1 cellular context compared by ENCODE assay signal in the genomic region with DNA sequence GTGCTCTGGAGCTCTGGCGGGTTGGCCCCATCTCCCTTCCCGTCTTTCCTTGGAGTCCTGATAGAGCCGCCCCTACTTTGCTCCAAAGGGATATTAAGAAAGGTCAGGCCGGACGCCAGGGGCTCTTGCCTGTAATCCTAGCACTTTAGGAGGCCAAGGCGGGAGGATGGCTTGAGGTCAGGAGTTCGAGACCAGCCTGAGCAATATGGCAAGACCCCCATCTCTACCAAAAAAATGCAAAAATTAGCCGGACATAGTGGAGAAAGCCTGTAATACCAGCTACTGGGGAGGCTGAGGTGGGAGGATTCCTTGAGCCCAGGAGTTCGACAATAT.
TF ChIP-seq lines count a peak whose summit lies in the region.

No MANE protein-coding gene starts in this region.

TF ChIP-seq in WTC11, 78 proteins besides CTCF, POLR2A, EP300 and RAD21 (continued from another document):
- TF ChIP-seq, protein P1, sequence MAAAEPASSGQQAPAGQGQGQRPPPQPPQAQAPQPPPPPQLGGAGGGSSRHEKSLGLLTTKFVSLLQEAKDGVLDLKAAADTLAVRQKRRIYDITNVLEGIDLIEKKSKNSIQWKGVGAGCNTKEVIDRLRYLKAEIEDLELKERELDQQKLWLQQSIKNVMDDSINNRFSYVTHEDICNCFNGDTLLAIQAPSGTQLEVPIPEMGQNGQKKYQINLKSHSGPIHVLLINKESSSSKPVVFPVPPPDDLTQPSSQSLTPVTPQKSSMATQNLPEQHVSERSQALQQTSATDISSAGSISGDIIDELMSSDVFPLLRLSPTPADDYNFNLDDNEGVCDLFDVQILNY (CRISPR knock-in tag; IDR thresholded peaks at IDR 0.05): no peak
- no peak for TF ChIP-seq MXD4 (CRISPR knock-in tag; IDR thresholded peaks at IDR 0.05; ENCODE audit: borderline replicate concordance)
- TF ChIP-seq, protein P2, sequence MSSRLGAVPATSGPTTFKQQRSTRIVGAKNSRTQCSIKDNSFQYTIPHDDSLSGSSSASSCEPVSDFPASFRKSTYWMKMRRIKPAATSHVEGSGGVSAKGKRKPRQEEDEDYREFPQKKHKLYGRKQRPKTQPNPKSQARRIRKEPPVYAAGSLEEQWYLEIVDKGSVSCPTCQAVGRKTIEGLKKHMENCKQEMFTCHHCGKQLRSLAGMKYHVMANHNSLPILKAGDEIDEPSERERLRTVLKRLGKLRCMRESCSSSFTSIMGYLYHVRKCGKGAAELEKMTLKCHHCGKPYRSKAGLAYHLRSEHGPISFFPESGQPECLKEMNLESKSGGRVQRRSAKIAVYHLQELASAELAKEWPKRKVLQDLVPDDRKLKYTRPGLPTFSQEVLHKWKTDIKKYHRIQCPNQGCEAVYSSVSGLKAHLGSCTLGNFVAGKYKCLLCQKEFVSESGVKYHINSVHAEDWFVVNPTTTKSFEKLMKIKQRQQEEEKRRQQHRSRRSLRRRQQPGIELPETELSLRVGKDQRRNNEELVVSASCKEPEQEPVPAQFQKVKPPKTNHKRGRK (CRISPR knock-in tag; IDR thresholded peaks at IDR 0.05; ENCODE audit: borderline replicate concordance): no peak
- TF ChIP-seq, protein P3, sequence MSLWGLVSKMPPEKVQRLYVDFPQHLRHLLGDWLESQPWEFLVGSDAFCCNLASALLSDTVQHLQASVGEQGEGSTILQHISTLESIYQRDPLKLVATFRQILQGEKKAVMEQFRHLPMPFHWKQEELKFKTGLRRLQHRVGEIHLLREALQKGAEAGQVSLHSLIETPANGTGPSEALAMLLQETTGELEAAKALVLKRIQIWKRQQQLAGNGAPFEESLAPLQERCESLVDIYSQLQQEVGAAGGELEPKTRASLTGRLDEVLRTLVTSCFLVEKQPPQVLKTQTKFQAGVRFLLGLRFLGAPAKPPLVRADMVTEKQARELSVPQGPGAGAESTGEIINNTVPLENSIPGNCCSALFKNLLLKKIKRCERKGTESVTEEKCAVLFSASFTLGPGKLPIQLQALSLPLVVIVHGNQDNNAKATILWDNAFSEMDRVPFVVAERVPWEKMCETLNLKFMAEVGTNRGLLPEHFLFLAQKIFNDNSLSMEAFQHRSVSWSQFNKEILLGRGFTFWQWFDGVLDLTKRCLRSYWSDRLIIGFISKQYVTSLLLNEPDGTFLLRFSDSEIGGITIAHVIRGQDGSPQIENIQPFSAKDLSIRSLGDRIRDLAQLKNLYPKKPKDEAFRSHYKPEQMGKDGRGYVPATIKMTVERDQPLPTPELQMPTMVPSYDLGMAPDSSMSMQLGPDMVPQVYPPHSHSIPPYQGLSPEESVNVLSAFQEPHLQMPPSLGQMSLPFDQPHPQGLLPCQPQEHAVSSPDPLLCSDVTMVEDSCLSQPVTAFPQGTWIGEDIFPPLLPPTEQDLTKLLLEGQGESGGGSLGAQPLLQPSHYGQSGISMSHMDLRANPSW (CRISPR knock-in tag; conservative IDR thresholded peaks at IDR 0.05; ENCODE audit: low read depth): no peak
- TF ChIP-seq, protein P4, sequence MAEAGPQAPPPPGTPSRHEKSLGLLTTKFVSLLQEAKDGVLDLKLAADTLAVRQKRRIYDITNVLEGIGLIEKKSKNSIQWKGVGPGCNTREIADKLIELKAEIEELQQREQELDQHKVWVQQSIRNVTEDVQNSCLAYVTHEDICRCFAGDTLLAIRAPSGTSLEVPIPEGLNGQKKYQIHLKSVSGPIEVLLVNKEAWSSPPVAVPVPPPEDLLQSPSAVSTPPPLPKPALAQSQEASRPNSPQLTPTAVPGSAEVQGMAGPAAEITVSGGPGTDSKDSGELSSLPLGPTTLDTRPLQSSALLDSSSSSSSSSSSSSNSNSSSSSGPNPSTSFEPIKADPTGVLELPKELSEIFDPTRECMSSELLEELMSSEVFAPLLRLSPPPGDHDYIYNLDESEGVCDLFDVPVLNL (CRISPR knock-in tag; IDR thresholded peaks at IDR 0.05; ENCODE audit: borderline replicate concordance, low read depth): no peak
- TF ChIP-seq, protein P5, sequence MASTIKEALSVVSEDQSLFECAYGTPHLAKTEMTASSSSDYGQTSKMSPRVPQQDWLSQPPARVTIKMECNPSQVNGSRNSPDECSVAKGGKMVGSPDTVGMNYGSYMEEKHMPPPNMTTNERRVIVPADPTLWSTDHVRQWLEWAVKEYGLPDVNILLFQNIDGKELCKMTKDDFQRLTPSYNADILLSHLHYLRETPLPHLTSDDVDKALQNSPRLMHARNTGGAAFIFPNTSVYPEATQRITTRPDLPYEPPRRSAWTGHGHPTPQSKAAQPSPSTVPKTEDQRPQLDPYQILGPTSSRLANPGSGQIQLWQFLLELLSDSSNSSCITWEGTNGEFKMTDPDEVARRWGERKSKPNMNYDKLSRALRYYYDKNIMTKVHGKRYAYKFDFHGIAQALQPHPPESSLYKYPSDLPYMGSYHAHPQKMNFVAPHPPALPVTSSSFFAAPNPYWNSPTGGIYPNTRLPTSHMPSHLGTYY (CRISPR knock-in tag; IDR thresholded peaks at IDR 0.05): no peak
- no peak for TF ChIP-seq ZNF671 (CRISPR knock-in tag; IDR thresholded peaks at IDR 0.05)
- TF ChIP-seq FOXP1 (CRISPR knock-in tag; IDR thresholded peaks at IDR 0.05; ENCODE audit: borderline replicate concordance): no peak
- TF ChIP-seq, protein P6, sequence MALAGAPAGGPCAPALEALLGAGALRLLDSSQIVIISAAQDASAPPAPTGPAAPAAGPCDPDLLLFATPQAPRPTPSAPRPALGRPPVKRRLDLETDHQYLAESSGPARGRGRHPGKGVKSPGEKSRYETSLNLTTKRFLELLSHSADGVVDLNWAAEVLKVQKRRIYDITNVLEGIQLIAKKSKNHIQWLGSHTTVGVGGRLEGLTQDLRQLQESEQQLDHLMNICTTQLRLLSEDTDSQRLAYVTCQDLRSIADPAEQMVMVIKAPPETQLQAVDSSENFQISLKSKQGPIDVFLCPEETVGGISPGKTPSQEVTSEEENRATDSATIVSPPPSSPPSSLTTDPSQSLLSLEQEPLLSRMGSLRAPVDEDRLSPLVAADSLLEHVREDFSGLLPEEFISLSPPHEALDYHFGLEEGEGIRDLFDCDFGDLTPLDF (CRISPR knock-in tag; IDR thresholded peaks at IDR 0.05): no peak
- no peak for TF ChIP-seq ETV6 (CRISPR knock-in tag; IDR thresholded peaks at IDR 0.05)
- TF ChIP-seq TCF7 (CRISPR knock-in tag; IDR thresholded peaks at IDR 0.05; ENCODE audit: low read depth): no peak
- TF ChIP-seq, protein P7, sequence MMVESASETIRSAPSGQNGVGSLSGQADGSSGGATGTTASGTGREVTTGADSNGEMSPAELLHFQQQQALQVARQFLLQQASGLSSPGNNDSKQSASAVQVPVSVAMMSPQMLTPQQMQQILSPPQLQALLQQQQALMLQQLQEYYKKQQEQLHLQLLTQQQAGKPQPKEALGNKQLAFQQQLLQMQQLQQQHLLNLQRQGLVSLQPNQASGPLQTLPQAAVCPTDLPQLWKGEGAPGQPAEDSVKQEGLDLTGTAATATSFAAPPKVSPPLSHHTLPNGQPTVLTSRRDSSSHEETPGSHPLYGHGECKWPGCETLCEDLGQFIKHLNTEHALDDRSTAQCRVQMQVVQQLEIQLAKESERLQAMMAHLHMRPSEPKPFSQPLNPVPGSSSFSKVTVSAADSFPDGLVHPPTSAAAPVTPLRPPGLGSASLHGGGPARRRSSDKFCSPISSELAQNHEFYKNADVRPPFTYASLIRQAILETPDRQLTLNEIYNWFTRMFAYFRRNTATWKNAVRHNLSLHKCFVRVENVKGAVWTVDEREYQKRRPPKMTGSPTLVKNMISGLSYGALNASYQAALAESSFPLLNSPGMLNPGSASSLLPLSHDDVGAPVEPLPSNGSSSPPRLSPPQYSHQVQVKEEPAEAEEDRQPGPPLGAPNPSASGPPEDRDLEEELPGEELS (CRISPR knock-in tag; IDR thresholded peaks at IDR 0.05): no peak
- TF ChIP-seq FOXJ3 (CRISPR knock-in tag; IDR thresholded peaks at IDR 0.05; ENCODE audit: borderline replicate concordance): no peak
- TF ChIP-seq, protein P8, sequence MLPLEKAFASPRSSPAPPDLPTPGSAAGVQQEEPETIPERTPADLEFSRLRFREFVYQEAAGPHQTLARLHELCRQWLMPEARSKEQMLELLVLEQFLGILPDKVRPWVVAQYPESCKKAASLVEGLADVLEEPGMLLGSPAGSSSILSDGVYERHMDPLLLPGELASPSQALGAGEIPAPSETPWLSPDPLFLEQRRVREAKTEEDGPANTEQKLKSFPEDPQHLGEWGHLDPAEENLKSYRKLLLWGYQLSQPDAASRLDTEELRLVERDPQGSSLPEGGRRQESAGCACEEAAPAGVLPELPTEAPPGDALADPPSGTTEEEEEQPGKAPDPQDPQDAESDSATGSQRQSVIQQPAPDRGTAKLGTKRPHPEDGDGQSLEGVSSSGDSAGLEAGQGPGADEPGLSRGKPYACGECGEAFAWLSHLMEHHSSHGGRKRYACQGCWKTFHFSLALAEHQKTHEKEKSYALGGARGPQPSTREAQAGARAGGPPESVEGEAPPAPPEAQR (CRISPR knock-in tag; IDR thresholded peaks at IDR 0.05): no peak
- TF ChIP-seq IRF2 (CRISPR knock-in tag; IDR thresholded peaks at IDR 0.05; ENCODE audit: borderline replicate concordance, low read depth): no peak
- TF ChIP-seq CREM (CRISPR knock-in tag; IDR thresholded peaks at IDR 0.05): no peak
- TF ChIP-seq, protein P9, sequence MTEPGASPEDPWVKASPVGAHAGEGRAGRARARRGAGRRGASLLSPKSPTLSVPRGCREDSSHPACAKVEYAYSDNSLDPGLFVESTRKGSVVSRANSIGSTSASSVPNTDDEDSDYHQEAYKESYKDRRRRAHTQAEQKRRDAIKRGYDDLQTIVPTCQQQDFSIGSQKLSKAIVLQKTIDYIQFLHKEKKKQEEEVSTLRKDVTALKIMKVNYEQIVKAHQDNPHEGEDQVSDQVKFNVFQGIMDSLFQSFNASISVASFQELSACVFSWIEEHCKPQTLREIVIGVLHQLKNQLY (CRISPR knock-in tag; IDR thresholded peaks at IDR 0.05): no peak
TF ChIP-seq in WTC11: peak in this region for 0.
